Comparison of ENCODE assay signal across 8 cellular contexts in genomic region chr2:101152195-101153076, GRCh38. TPM values are rescaled to one million over a fixed set of nuclear protein-coding genes. Genes with fewer than 3 reads are reported as not detected.
DNase-seq lines count a peak whose midpoint lies in the region; ATAC-seq lines count a peak whose summit lies in the region.

No MANE protein-coding gene starts in this region.

- H3K4me1 Mint-ChIP-seq in dendritic cell treated with granulocyte-macrophage colony-stimulating factor and Interleukin-4, amounts not matched to agents 40 ng/mL and 50 ng/mL, for 4 days (ENCODE audit: low read depth) = peaks cover 46% of the 10 kb centered on the region

- ATAC-seq in GM21786 (IDR thresholded peaks at IDR 0.05; ENCODE audit: unreplicated experiment) = peak; percentile 67
- peak; percentile 57 for ATAC-seq in left colon
- no peak for ATAC-seq in stimulated activated naive CD8-positive, alpha-beta T cell treated with anti-CD3 and anti-CD28 coated beads, Interleukin-15, Interleukin-2, amounts not matched to agents 100 U/mL and 50 U/mL, for 24 hours

- intact Hi-C loops in dendritic cell treated with granulocyte-macrophage colony-stimulating factor and Interleukin-4, amounts not matched to agents 40 ng/mL and 50 ng/mL, for 4 days (cut with micrococcal nuclease) = loop anchor here (2.0 to 5.0 kb wide), 4 partner anchors 40 to 140 kb away; no protein-coding TSS in a partner anchor
- intact Hi-C loops in left colon (cut with DNase I, micrococcal nuclease) = loop anchor here in 1 of 2 donors (5.0 kb wide), 1 partner anchor 140 kb away; no protein-coding TSS in a partner anchor

- DNase-seq in SIG-M5 treated with dmso at 0.1 percent for 504 hours (lab: John Stamatoyannopoulos, UW; ENCODE audit: unreplicated experiment) (peak; percentile 77), SIG-M5 (lab: John Stamatoyannopoulos, UW) (no peak), Kasumi-1 (lab: John Stamatoyannopoulos, UW) (peak; percentile 55 to 83), SK-MEL-5 (ENCODE audit: low read depth, low spot score) (peak; percentile 77), left colon (peak; percentile 44 to 50)
- DNase-seq in stimulated activated naive CD8-positive, alpha-beta T cell treated with anti-CD3 and anti-CD28 coated beads, Interleukin-15, Interleukin-2, amounts not matched to agents 100 U/mL and 50 U/mL, for 24 hours = peak; percentile 10

- H3K9me3 Mint-ChIP-seq in dendritic cell treated with granulocyte-macrophage colony-stimulating factor and Interleukin-4, amounts not matched to agents 40 ng/mL and 50 ng/mL, for 4 days = no peaks in the 10 kb centered on the region

- peak overlapping the region; percentile 76 for H3K27ac Mint-ChIP-seq in dendritic cell treated with granulocyte-macrophage colony-stimulating factor and Interleukin-4, amounts not matched to agents 40 ng/mL and 50 ng/mL, for 4 days

- peak overlapping the region; percentile 72 for H3K4me3 Mint-ChIP-seq in dendritic cell treated with granulocyte-macrophage colony-stimulating factor and Interleukin-4, amounts not matched to agents 40 ng/mL and 50 ng/mL, for 4 days

- H3K27me3 Mint-ChIP-seq in dendritic cell treated with granulocyte-macrophage colony-stimulating factor and Interleukin-4, amounts not matched to agents 40 ng/mL and 50 ng/mL, for 4 days = peaks cover 17% of the 10 kb centered on the region

- in situ Hi-C loops in SK-MEL-5 (cut with HindIII; ENCODE audit: low pct_unique_long_range_greater_than_20kb, low sequenced_read_pairs) = no loop called here

- peaks cover 6% of the 10 kb centered on the region for H3K36me3 Mint-ChIP-seq in dendritic cell treated with granulocyte-macrophage colony-stimulating factor and Interleukin-4, amounts not matched to agents 40 ng/mL and 50 ng/mL, for 4 days (ENCODE audit: low read depth)

RNA-seq across cellular contexts. Expression of gene TBC1D8, which starts 1.3 kb away (rescaled TPM):
- 16.2 and 16.9 TPM in 2 replicates for total RNA-seq in SK-MEL-5 (2014; rRNA removed; shearing (Covaris generic))
- polyA plus RNA-seq in SK-MEL-5 (2015; cell fraction: cytosol; rRNA removed) = 22.4 and 33.0 TPM in 2 replicates
- 128 and 212 TPM in 2 replicates for polyA plus RNA-seq in SK-MEL-5 (2015; cell fraction: nucleus; rRNA removed)
- total RNA-seq in left colon = 10 to 100 TPM; 16.1 to 37.3 TPM
